In the genomic region with DNA sequence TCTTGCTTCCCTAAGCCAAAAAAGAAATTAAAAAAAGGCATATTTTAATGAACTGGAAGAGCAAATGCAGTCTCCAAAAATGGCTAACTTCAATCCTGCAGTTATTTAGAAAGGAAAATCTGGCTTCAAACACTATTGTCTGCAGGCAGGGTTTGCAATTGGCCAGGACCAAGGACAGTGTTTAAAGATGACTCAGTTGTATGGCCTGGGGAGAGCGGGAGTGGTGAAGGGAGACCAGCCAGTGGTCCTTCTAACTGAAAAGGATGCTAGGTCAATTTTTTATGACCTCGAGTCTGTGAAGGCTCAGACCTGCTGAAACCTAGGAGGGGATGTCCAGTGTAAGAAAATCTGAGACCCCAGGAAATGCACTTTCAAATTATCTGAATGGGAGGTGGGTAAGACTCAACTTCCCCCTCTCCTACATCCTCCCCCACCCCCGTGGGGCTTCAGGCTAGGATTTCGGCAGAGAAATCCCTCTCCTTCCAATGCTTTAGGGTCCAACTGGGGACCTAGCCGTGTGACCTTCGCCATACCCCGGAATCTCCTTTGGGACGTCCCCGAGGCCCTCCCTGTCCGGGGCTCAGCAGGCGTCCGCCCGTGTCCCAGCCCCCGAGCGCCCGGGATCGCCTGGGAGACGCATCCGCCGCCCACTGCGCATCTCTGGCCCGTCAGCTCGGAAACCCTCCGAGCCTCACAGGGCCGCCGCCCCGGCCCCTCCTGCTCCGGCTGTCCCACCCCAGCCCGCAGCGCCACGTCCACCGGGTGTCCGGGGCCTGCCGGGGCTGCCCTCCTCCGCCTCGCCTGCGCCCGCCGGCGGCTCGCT, we compare ENCODE assay signal across 9 cellular contexts. TPM values are rescaled to one million over a fixed set of nuclear protein-coding genes. Genes with fewer than 3 reads are reported as not detected.
A peak's percentile ranks its signal among the peaks of the same experiment; 100 is the strongest.
DNase-seq lines count a peak whose midpoint lies in the region; ATAC-seq and TF ChIP-seq lines count a peak whose summit lies in the region.
"Had no signal": no experiment of that assay in that cellular context is flagged by ENCODE, and none has a peak within 500 bp of the region (broad histone marks: within the 10 kb centered on the region; RNA-seq: fewer than 3 reads in every experiment).

No MANE protein-coding gene starts in this region.

- no peaks in the 10 kb centered on the region for H3K9me3 Mint-ChIP-seq in neural progenitor cell

- H3K4me2 ChIP-seq in neural progenitor cell = peak overlapping the region; percentile 100

- peaks cover 6% of the 10 kb centered on the region for H3K4me1 Mint-ChIP-seq in neural progenitor cell

- peaks cover 9% of the 10 kb centered on the region for H3F3A ChIP-seq in neural progenitor cell (ENCODE audit: low read depth)

- 0 out of 2 replicates have a peak overlapping the region, but pooled peaks have one; percentile 30 for H3K9ac ChIP-seq in HUES48 (ENCODE audit: low read depth, low read length)
- H3K9ac ChIP-seq in neural progenitor cell = no peak overlapping the region

- H3K4me1 ChIP-seq in HUES48 (ENCODE audit: control insufficient read depth, insufficient read depth, low read length) (peaks cover 7% of the 10 kb centered on the region), neural progenitor cell (peaks cover 8% of the 10 kb centered on the region)

- H3K27ac ChIP-seq in HUES48 (ENCODE audit: low read depth, low read length) = no peak overlapping the region
- H3K27ac ChIP-seq in neural progenitor cell = no peak overlapping the region

- DNase-seq in DMS 273 (lab: John Stamatoyannopoulos, UW; ENCODE audit: unreplicated experiment) (peak; percentile 83), DMS 273 treated with DMSO at 0.1 percent for 48 hours (lab: John Stamatoyannopoulos, UW) (no peak), fibroblast of the aortic adventitia (ENCODE audit: low read depth) (peak; percentile 34), neural progenitor cell (ENCODE audit: low spot score) (peak; percentile 51)
- DNase-seq in effector CD4-positive, alpha-beta T cell = no peak

- peak overlapping the region; percentile 80 for H3K4me3 Mint-ChIP-seq in neural progenitor cell

- TF ChIP-seq CTCF in WI38 (IDR thresholded peaks at IDR 0.05; ENCODE audit: low read depth, low read length) (no peak), fibroblast of the aortic adventitia (IDR thresholded peaks at IDR 0.05; ENCODE audit: insufficient read depth, low read length) (no peak), neural progenitor cell (IDR thresholded peaks at IDR 0.05) (no peak)

- no peak overlapping the region for H3K27ac Mint-ChIP-seq in neural progenitor cell

- H3K9me3 ChIP-seq in HUES48 (ENCODE audit: control insufficient read depth, insufficient read depth, low read length) = no peaks in the 10 kb centered on the region
- no peaks in the 10 kb centered on the region for H3K9me3 ChIP-seq in neural progenitor cell (ENCODE audit: low read depth)

- H3K4me3 ChIP-seq in HUES48 (ENCODE audit: low read depth, low read length) = peak overlapping the region; percentile 85
- 0 out of 2 replicates have a peak overlapping the region, but pooled peaks have one; percentile 10 for H3K4me3 ChIP-seq in WI38 (ENCODE audit: low read depth, low read length)
- peak overlapping the region; percentile 37 for H3K4me3 ChIP-seq in fibroblast of the aortic adventitia (ENCODE audit: low read depth, low read length)
- H3K4me3 ChIP-seq in neural progenitor cell = peak overlapping the region; percentile 79

- H3K27me3 Mint-ChIP-seq in neural progenitor cell (ENCODE audit: insufficient read depth, low read depth) = peaks cover 24% of the 10 kb centered on the region

- H3K36me3 ChIP-seq in HUES48 (ENCODE audit: control insufficient read depth, insufficient read depth, low read length) (no peaks in the 10 kb centered on the region), neural progenitor cell (no peaks in the 10 kb centered on the region)

- no peaks in the 10 kb centered on the region for H3K79me2 ChIP-seq in neural progenitor cell (ENCODE audit: low read depth)

- H4K20me1 ChIP-seq in neural progenitor cell (ENCODE audit: low read depth) = no peaks in the 10 kb centered on the region

- peak overlapping the region; percentile 97 for H2AFZ ChIP-seq in neural progenitor cell (replicated peaks)

- peak; percentile 35 for ATAC-seq in GM21360 (IDR thresholded peaks at IDR 0.05; ENCODE audit: unreplicated experiment)

- H3K36me3 Mint-ChIP-seq in neural progenitor cell = no peaks in the 10 kb centered on the region

- H3K27me3 ChIP-seq in HUES48 (ENCODE audit: control insufficient read depth, insufficient read depth, low read length) (peaks cover 21% of the 10 kb centered on the region), neural progenitor cell (peaks cover 51% of the 10 kb centered on the region)

RNA-seq across cellular contexts. Expression of a gene that starts 0.6 kb away (rescaled TPM):
- total RNA-seq in fibroblast of the aortic adventitia (ENCODE audit: low replicate concordance) (0.09 TPM in 1 of 2 replicates, not detected in the other), neural progenitor cell (ENCODE audit: low replicate concordance) (5.1 and 5.4 TPM in 2 replicates)
- total RNA-seq: glomerular endothelial cell had no signal

RNA-seq across cellular contexts. Expression of a gene that starts 45.0 kb away (rescaled TPM):
- total RNA-seq in fibroblast of the aortic adventitia (ENCODE audit: low replicate concordance) (17.4 and 38.0 TPM in 2 replicates), neural progenitor cell (ENCODE audit: low replicate concordance) (48.8 and 58.5 TPM in 2 replicates)

Comparison
In these comparisons a context has a peak if more than half of its experiments do, and no peak if none do; other contexts are left out.
1. DNase-seq: peak in DMS 273 (single experiment), fibroblast of the aortic adventitia (single experiment) and neural progenitor cell (single experiment); none in DMS 273 treated with DMSO at 0.1 percent for 48 hours (single experiment) and effector CD4-positive, alpha-beta T cell (single experiment).
2. H3K4me3 ChIP-seq: peak in every context shown above with its lines; median percentile 85 in HUES48; 79 in neural progenitor cell; 37 in fibroblast of the aortic adventitia; 10 in WI38.